8 cellular contexts compared by ENCODE assay signal in genomic region chr3:138687236-138687635, GRCh38.
DNase-seq lines count a peak whose midpoint lies in the region; ATAC-seq and TF ChIP-seq lines count a peak whose summit lies in the region.

No MANE protein-coding gene starts in this region.

- peak overlapping the region; percentile 48 for H3K27ac ChIP-seq in GM23248
- H3K27ac ChIP-seq in Karpas-422 (ENCODE audit: low read length) = peak overlapping the region; percentile 67
- no peak overlapping the region for H3K27ac ChIP-seq in gastroesophageal sphincter
- H3K27ac ChIP-seq in right atrium auricular region = no peak overlapping the region

- H3K4me2 ChIP-seq in GM23248 (ENCODE audit: unreplicated experiment) = peak overlapping the region; percentile 26
- peak overlapping the region; percentile 3 for H3K4me2 ChIP-seq in Karpas-422 (ENCODE audit: low read depth, low read length, poor library complexity, severe bottlenecking)

- H3K79me2 ChIP-seq in GM23248 (ENCODE audit: insufficient read depth) (no peaks in the 10 kb centered on the region), Karpas-422 (ENCODE audit: low read length) (no peaks in the 10 kb centered on the region)

- H3K9ac ChIP-seq in GM23248 = no peak overlapping the region
- no peak overlapping the region for H3K9ac ChIP-seq in Karpas-422 (ENCODE audit: low read length)

- TF ChIP-seq POLR2A in gastroesophageal sphincter (IDR thresholded peaks at IDR 0.05) = no peak

- H2AFZ ChIP-seq in GM23248 (no peak overlapping the region), Karpas-422 (ENCODE audit: low read length) (no peak overlapping the region)

- H3K4me3 ChIP-seq in GM23248 (no peak overlapping the region), Karpas-422 (ENCODE audit: low read length) (no peak overlapping the region), gastroesophageal sphincter (no peak overlapping the region), right atrium auricular region (no peak overlapping the region)

- no peaks in the 10 kb centered on the region for H3K36me3 ChIP-seq in GM23248 (ENCODE audit: low read depth)
- H3K36me3 ChIP-seq in Karpas-422 (ENCODE audit: insufficient read depth, low read length) = peaks cover 3% of the 10 kb centered on the region; the same call in 1 of the 2 replicates
- H3K36me3 ChIP-seq in gastroesophageal sphincter = peaks cover 0 to 43% of the 10 kb centered on the region in 2 donors
- H3K36me3 ChIP-seq in right atrium auricular region = no peaks in the 10 kb centered on the region

- peak; percentile 83 for DNase-seq in GM23248
- DNase-seq in Karpas-422 = peak; percentile 57
- no peak for DNase-seq in memory B cell (ENCODE audit: low spot score in 2 of 2)
- no peak for DNase-seq in right atrium auricular region (ENCODE audit: low spot score)
- DNase-seq in HT-29 (ENCODE audit: low spot score) = no peak
- no peak for DNase-seq in C1 segment of cervical spinal cord (lab: John Stamatoyannopoulos, UW)

- H3K9me2 ChIP-seq in GM23248 (ENCODE audit: insufficient read depth) = no peaks in the 10 kb centered on the region
- H3K9me2 ChIP-seq in Karpas-422 (replicated peaks; ENCODE audit: insufficient read depth, low read length) = no peaks in the 10 kb centered on the region

- peak; percentile 41 for ATAC-seq in GM18520 (IDR thresholded peaks at IDR 0.05; ENCODE audit: unreplicated experiment)
- ATAC-seq in memory B cell (ENCODE audit: low read depth) = no peak
- no peak for ATAC-seq in gastroesophageal sphincter

- H3K4me1 Mint-ChIP-seq in memory B cell = peaks cover 13% of the 10 kb centered on the region

- TF ChIP-seq EP300 in gastroesophageal sphincter (IDR thresholded peaks at IDR 0.05) = no peak

- peaks cover 29% of the 10 kb centered on the region for H3F3A ChIP-seq in GM23248 (ENCODE audit: insufficient read depth)

- in situ Hi-C loops in GM23248 (cut with MboI) = no loop called here

- H3K4me1 ChIP-seq in GM23248 (ENCODE audit: insufficient read depth) = peaks cover 17% of the 10 kb centered on the region
- peaks cover 16% of the 10 kb centered on the region for H3K4me1 ChIP-seq in Karpas-422 (ENCODE audit: low read length)
- no peaks in the 10 kb centered on the region for H3K4me1 ChIP-seq in gastroesophageal sphincter
- H3K4me1 ChIP-seq in right atrium auricular region = no peaks in the 10 kb centered on the region

- no peak for TF ChIP-seq CTCF in gastroesophageal sphincter (IDR thresholded peaks at IDR 0.05)
- TF ChIP-seq CTCF in right atrium auricular region (IDR thresholded peaks at IDR 0.05) = no peak

- H3K27me3 Mint-ChIP-seq in memory B cell = no peaks in the 10 kb centered on the region

- no peaks in the 10 kb centered on the region for H3K9me3 Mint-ChIP-seq in memory B cell

- no peaks in the 10 kb centered on the region for H3K27me3 ChIP-seq in GM23248 (replicated peaks; ENCODE audit: insufficient read depth)
- no peaks in the 10 kb centered on the region for H3K27me3 ChIP-seq in Karpas-422 (ENCODE audit: low read length)
- no peaks in the 10 kb centered on the region for H3K27me3 ChIP-seq in gastroesophageal sphincter
- no peaks in the 10 kb centered on the region for H3K27me3 ChIP-seq in right atrium auricular region

- H3K9me3 ChIP-seq in GM23248 (ENCODE audit: low read depth) (no peaks in the 10 kb centered on the region), Karpas-422 (ENCODE audit: low read length) (no peaks in the 10 kb centered on the region), gastroesophageal sphincter (no peaks in the 10 kb centered on the region), right atrium auricular region (no peaks in the 10 kb centered on the region)

- no peak overlapping the region for H3K4me3 Mint-ChIP-seq in memory B cell

- peak overlapping the region; percentile 21 for H3K27ac Mint-ChIP-seq in memory B cell

- WGBS in GM23248 (ENCODE audit: low coverage in 1 of 2, low lambda C conversion rate in 2 of 2, missing lambda C conversion rate in 2 of 2), 2 experiments = 95 to 96% methylated on average over 1 of the region's 1 CpG
- 100% methylated on average over 1 of the region's 1 CpG; no CpG with 5 or more reads in 1 of the 2 donors for WGBS in gastroesophageal sphincter (ENCODE audit: low coverage in 1 of 2), 2 donors

- H4K20me1 ChIP-seq in GM23248 (ENCODE audit: insufficient read depth) = no peaks in the 10 kb centered on the region
- no peaks in the 10 kb centered on the region for H4K20me1 ChIP-seq in Karpas-422 (ENCODE audit: insufficient read depth, low read depth, low read length)

- peaks cover 15% of the 10 kb centered on the region for H3K36me3 Mint-ChIP-seq in memory B cell

Comparison
In these comparisons a context has a peak if more than half of its experiments do, and no peak if none do; other contexts are left out.
1. DNase-seq: peak in GM23248 (single experiment) and Karpas-422 (single experiment); none in memory B cell (0 of 2), right atrium auricular region (single experiment), HT-29 (single experiment) and C1 segment of cervical spinal cord (0 of 14).
2. H3K27ac ChIP-seq: peak in GM23248 (single experiment) and Karpas-422 (single experiment); none in gastroesophageal sphincter (0 of 4) and right atrium auricular region (0 of 2).